In the genomic region with DNA sequence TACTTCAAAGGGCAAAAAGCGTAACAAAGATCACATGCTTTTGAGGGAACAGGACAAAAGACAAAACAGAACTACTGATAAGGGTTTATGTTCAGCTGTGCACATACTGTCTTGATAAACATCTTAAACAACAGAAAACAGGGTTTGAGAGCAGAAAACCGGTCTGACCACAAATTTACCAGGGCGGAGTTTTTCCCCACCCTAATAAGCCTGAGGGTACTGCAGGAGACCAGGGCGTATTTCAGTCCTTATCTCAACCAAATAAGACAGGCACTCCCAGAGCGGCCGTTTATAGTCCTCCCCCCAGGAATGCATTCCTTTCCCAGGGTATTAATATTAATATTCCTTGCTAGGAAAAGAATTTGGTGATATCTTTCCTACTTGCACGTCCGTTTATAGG, we compare ENCODE assay signal across 3 cellular contexts. TPM values are rescaled to one million over a fixed set of nuclear protein-coding genes. Genes with fewer than 3 reads are reported as not detected.
"Had no signal": no experiment of that assay in that cellular context is flagged by ENCODE, and none has a peak within 500 bp of the region (broad histone marks: within the 10 kb centered on the region; RNA-seq: fewer than 3 reads in every experiment).

No MANE protein-coding gene starts in this region.

RNA-seq across cellular contexts. Expression of gene ZNF648, which starts 16.0 kb away (rescaled TPM):
- total RNA-seq: HT-29, IMR-90 had no signal
- polyA plus RNA-seq: IgD-negative memory B cell, IMR-90 had no signal
